28 cellular contexts compared by ENCODE assay signal in genomic region chr21:34906401-34906800, GRCh38.
"Had no signal": no experiment of that assay in that cellular context is flagged by ENCODE, and none has a peak within 500 bp of the region (broad histone marks: within the 10 kb centered on the region; RNA-seq: fewer than 3 reads in every experiment).

No MANE protein-coding gene starts in this region.

- DNase-seq: activated B cell treated with CpG ODN at 0.5 μM for 24 hours; activated CD4-positive, alpha-beta T cell treated with anti-CD3 and anti-CD28 coated beads for 36 hours; activated CD4-positive, alpha-beta T cell treated with anti-CD3 and anti-CD28 coated beads, Interleukin-2, amount 50 U/mL, for 4 hours; activated CD8-positive, alpha-beta memory T cell treated with anti-CD3 and anti-CD28 coated beads for 24 hours; activated CD8-positive, alpha-beta memory T cell treated with anti-CD3 and anti-CD28 coated beads, Interleukin-2, amount 50 U/mL, for 4 hours; activated naive CD4-positive, alpha-beta T cell; activated T-cell treated with anti-CD3 and anti-CD28 coated beads, Interleukin-2, amount 50 U/mL, for 24 hours; adrenal gland; brain microvascular endothelial cell; caudate nucleus; effector CD4-positive, alpha-beta T cell; foreskin fibroblast; immature natural killer cell; left ventricle myocardium superior; sigmoid colon; stimulated activated CD4-positive, alpha-beta T cell treated with anti-CD3 and anti-CD28 coated beads, Interleukin-15, amount 100 ng/mL, for 24 hours; stimulated activated CD8-positive, alpha-beta memory T cell treated with anti-CD3 and anti-CD28 coated beads, Interleukin-4, amount 100 ng/mL, for 48 hours; stimulated activated naive CD4-positive, alpha-beta T cell; upper lobe of left lung had no signal

- H3K4me3 Mint-ChIP-seq: activated B cell treated with CpG ODN at 0.5 μM for 24 hours; activated CD4-positive, alpha-beta T cell treated with anti-CD3 and anti-CD28 coated beads for 36 hours; activated naive CD8-positive, alpha-beta T cell; activated T-cell treated with anti-CD3 and anti-CD28 coated beads, Interleukin-2, amount 50 U/mL, for 24 hours; dendritic cell treated with granulocyte-macrophage colony-stimulating factor and Interleukin-4, amounts not matched to agents 40 ng/mL and 50 ng/mL, for 4 days; immature natural killer cell; neural progenitor cell; T-helper 1 cell treated with Interleukin-12 subunit alpha and Interleukin-12 subunit beta and Interleukin-4 antibody, amounts not matched to agents 30 μg/mL and 1 μg/mL, for 36 hours had no signal

- H3K27me3 Mint-ChIP-seq: activated B cell treated with CpG ODN at 0.5 μM for 24 hours; activated CD4-positive, alpha-beta T cell treated with anti-CD3 and anti-CD28 coated beads for 36 hours; activated naive CD8-positive, alpha-beta T cell; activated T-cell treated with anti-CD3 and anti-CD28 coated beads, Interleukin-2, amount 50 U/mL, for 24 hours; dendritic cell treated with granulocyte-macrophage colony-stimulating factor and Interleukin-4, amounts not matched to agents 40 ng/mL and 50 ng/mL, for 4 days had no signal

- H3K36me3 Mint-ChIP-seq: activated naive CD8-positive, alpha-beta T cell; immature natural killer cell; neural progenitor cell had no signal

- ATAC-seq: activated CD4-positive, alpha-beta T cell treated with anti-CD3 and anti-CD28 coated beads for 36 hours; left ventricle myocardium superior had no signal

- H3K4me3 ChIP-seq: adrenal gland, ascending aorta, hepatocyte, neural progenitor cell, sigmoid colon, smooth muscle cell, thoracic aorta, upper lobe of left lung had no signal

- H3K79me2 ChIP-seq: hepatocyte had no signal

- H3K27ac ChIP-seq: adrenal gland, ascending aorta, brain microvascular endothelial cell, hepatocyte, neural progenitor cell, sigmoid colon, thoracic aorta, upper lobe of left lung had no signal

- H3K4me1 ChIP-seq: ascending aorta, neural progenitor cell had no signal

- H3K9ac ChIP-seq: neural progenitor cell had no signal

- H3K36me3 ChIP-seq: adrenal gland, ascending aorta, brain microvascular endothelial cell, neural progenitor cell, sigmoid colon, thoracic aorta, upper lobe of left lung had no signal

- H3K27me3 ChIP-seq: ascending aorta, brain microvascular endothelial cell, hepatocyte, neural progenitor cell, sigmoid colon, upper lobe of left lung had no signal

- H3K9me3 Mint-ChIP-seq: activated B cell treated with CpG ODN at 0.5 μM for 24 hours; activated T-cell treated with anti-CD3 and anti-CD28 coated beads, Interleukin-2, amount 50 U/mL, for 24 hours; activated T-helper 2 cell treated with anti-CD3 and anti-CD28 coated beads, Interferon-gamma antibody, Interleukin-2, Interleukin-4, amounts not matched to agents 10 μg/mL and 5 μg/mL and 100 μg/mL, durations not matched to agents 14 hours and 24 hours and 36 hours; dendritic cell treated with granulocyte-macrophage colony-stimulating factor and Interleukin-4, amounts not matched to agents 40 ng/mL and 50 ng/mL, for 4 days; immature natural killer cell; neural progenitor cell; T-helper 1 cell treated with Interleukin-12 subunit alpha and Interleukin-12 subunit beta and Interleukin-4 antibody, amounts not matched to agents 30 μg/mL and 1 μg/mL, for 36 hours had no signal

- H3K9me3 ChIP-seq: adrenal gland, ascending aorta, sigmoid colon, thoracic aorta, upper lobe of left lung had no signal

- H3K27ac Mint-ChIP-seq: activated B cell treated with CpG ODN at 0.5 μM for 24 hours; activated CD4-positive, alpha-beta T cell treated with anti-CD3 and anti-CD28 coated beads for 36 hours; activated naive CD8-positive, alpha-beta T cell; activated T-cell treated with anti-CD3 and anti-CD28 coated beads, Interleukin-2, amount 50 U/mL, for 24 hours; activated T-helper 2 cell treated with anti-CD3 and anti-CD28 coated beads, Interferon-gamma antibody, Interleukin-2, Interleukin-4, amounts not matched to agents 10 μg/mL and 5 μg/mL and 100 μg/mL, durations not matched to agents 14 hours and 24 hours and 36 hours; neural progenitor cell; T-helper 1 cell treated with Interleukin-12 subunit alpha and Interleukin-12 subunit beta and Interleukin-4 antibody, amounts not matched to agents 30 μg/mL and 1 μg/mL, for 36 hours had no signal

- H3K4me2 ChIP-seq: hepatocyte, neural progenitor cell, smooth muscle cell had no signal
